In genomic region chr11:68369161-68369560, GRCh38 we compare ENCODE assay signal across 26 cellular contexts. TPM values are rescaled to one million over a fixed set of nuclear protein-coding genes. Genes with fewer than 3 reads are reported as not detected.
DNase-seq lines count a peak whose midpoint lies in the region; FAIRE-seq and TF ChIP-seq lines count a peak whose summit lies in the region.
"Had no signal": no experiment of that assay in that cellular context is flagged by ENCODE, and none has a peak within 500 bp of the region (broad histone marks: within the 10 kb centered on the region; RNA-seq: fewer than 3 reads in every experiment).

No MANE protein-coding gene starts in this region.

- H3K27me3 ChIP-seq in right atrium auricular region (no peaks in the 10 kb centered on the region), bronchial epithelial cell (ENCODE audit: control insufficient read depth, insufficient read depth, low read length) (no peaks in the 10 kb centered on the region)
- H3K27me3 ChIP-seq: BE2C, foreskin keratinocyte, neural progenitor cell, suprapubic skin, vagina had no signal

- peak overlapping the region; percentile 86 to 93 for H3K27ac ChIP-seq in right atrium auricular region
- H3K27ac ChIP-seq: foreskin keratinocyte, neural progenitor cell had no signal

- TF ChIP-seq CTCF in right atrium auricular region (IDR thresholded peaks at IDR 0.05) (no peak), bronchial epithelial cell (IDR thresholded peaks at IDR 0.05; ENCODE audit: insufficient read depth, low read length, severe bottlenecking) (no peak), nephron progenitor cell (IDR thresholded peaks at IDR 0.05) (no peak), type B pancreatic cell (conservative IDR thresholded peaks at IDR 0.05) (no peak)

- peaks cover 2% of the 10 kb centered on the region for H3K27me3 Mint-ChIP-seq in nephron progenitor cell (ENCODE audit: low read depth, poor library complexity)
- no peaks in the 10 kb centered on the region for H3K27me3 Mint-ChIP-seq in type B pancreatic cell
- H3K27me3 Mint-ChIP-seq: activated naive CD4-positive, alpha-beta T cell treated with anti-CD3 and anti-CD28 coated beads, Interleukin-2, amount 50 U/mL, for 24 hours; progenitor cell of endocrine pancreas had no signal

- H3K36me3 ChIP-seq in right atrium auricular region, result peaks cover 27% of the 10 kb centered on the region
- H3K36me3 ChIP-seq in bronchial epithelial cell (ENCODE audit: control insufficient read depth, insufficient read depth, low read length), result peaks cover 10% of the 10 kb centered on the region
- H3K36me3 ChIP-seq: neural progenitor cell had no signal

- peak; percentile 47 for FAIRE-seq in bronchial epithelial cell (lab: Jason Lieb, UNC)
- FAIRE-seq in H54 (lab: Jason Lieb, UNC), result no peak
- FAIRE-seq: H1 had no signal

- H3K27ac Mint-ChIP-seq in nephron progenitor cell (peak overlapping the region; percentile 64), type B pancreatic cell (peak overlapping the region; percentile 69)
- H3K27ac Mint-ChIP-seq: activated CD8-positive, alpha-beta memory T cell treated with anti-CD3 and anti-CD28 coated beads, Interleukin-2, amount 10 ng/mL, durations not matched to agents 7 days and 5 days; progenitor cell of endocrine pancreas had no signal

- no peak overlapping the region for H3K4me3 Mint-ChIP-seq in nephron progenitor cell
- no peak overlapping the region for H3K4me3 Mint-ChIP-seq in type B pancreatic cell
- H3K4me3 Mint-ChIP-seq: activated CD8-positive, alpha-beta memory T cell treated with anti-CD3 and anti-CD28 coated beads, Interleukin-2, amount 10 ng/mL, durations not matched to agents 7 days and 5 days; activated naive CD4-positive, alpha-beta T cell treated with anti-CD3 and anti-CD28 coated beads, Interleukin-2, amount 50 U/mL, for 24 hours; neural progenitor cell had no signal

- H3K9me3 Mint-ChIP-seq in nephron progenitor cell (no peaks in the 10 kb centered on the region), type B pancreatic cell (no peaks in the 10 kb centered on the region)
- H3K9me3 Mint-ChIP-seq: activated naive CD4-positive, alpha-beta T cell treated with anti-CD3 and anti-CD28 coated beads, Interleukin-2, amount 50 U/mL, for 24 hours; neural progenitor cell had no signal

- intact Hi-C loops in cardiac septum (cut with DNase I), result no loop called here

- DNase-seq in right atrium auricular region (ENCODE audit: low spot score), result no peak
- DNase-seq in cardiac septum (ENCODE audit: low spot score), result no peak
- DNase-seq in bronchial epithelial cell (ENCODE audit: low read depth), result no peak
- DNase-seq in nephron progenitor cell, result no peak
- no peak for DNase-seq in type B pancreatic cell (ENCODE audit: extremely low spot score, unreplicated experiment)
- DNase-seq in stimulated activated CD8-positive, alpha-beta memory T cell treated with anti-CD3 and anti-CD28 coated beads, Interleukin-4, amount 100 ng/mL, for 48 hours, result no peak
- DNase-seq in H54 (ENCODE audit: insufficient read length, low spot score), result no peak
- no peak for DNase-seq in iPS-NIHi11 (ENCODE audit: low spot score)
- DNase-seq: activated CD4-positive, alpha-beta T cell treated with anti-CD3 and anti-CD28 coated beads, Interleukin-2, amount 50 U/mL, for 1 hour; activated CD8-positive, alpha-beta memory T cell treated with anti-CD3 and anti-CD28 coated beads, Interleukin-2, amount 10 ng/mL, durations not matched to agents 7 days and 5 days; BE2C; DMS79; effector CD8-positive, alpha-beta T cell; foreskin keratinocyte; GF-D8; IMR-90; NCI-H1105; NCI-H2029; NCI-H2227 treated with DMSO at 0.1 percent for 48 hours; NCI-H69 had no signal

- peaks cover 60% of the 10 kb centered on the region for H3K4me1 Mint-ChIP-seq in nephron progenitor cell
- peaks cover 39% of the 10 kb centered on the region for H3K4me1 Mint-ChIP-seq in type B pancreatic cell (ENCODE audit: unreplicated experiment)
- H3K4me1 Mint-ChIP-seq: activated naive CD4-positive, alpha-beta T cell treated with anti-CD3 and anti-CD28 coated beads, Interleukin-2, amount 50 U/mL, for 24 hours had no signal

- H3K36me3 Mint-ChIP-seq in nephron progenitor cell (ENCODE audit: low read depth) (peaks cover 59% of the 10 kb centered on the region), type B pancreatic cell (peaks cover 8% of the 10 kb centered on the region)
- H3K36me3 Mint-ChIP-seq: activated CD8-positive, alpha-beta memory T cell treated with anti-CD3 and anti-CD28 coated beads, Interleukin-2, amount 10 ng/mL, durations not matched to agents 7 days and 5 days had no signal

- H3K4me3 ChIP-seq in right atrium auricular region (no peak overlapping the region), bronchial epithelial cell (ENCODE audit: low read depth, low read length) (no peak overlapping the region)
- H3K4me3 ChIP-seq: neural progenitor cell, suprapubic skin, vagina had no signal

- peaks cover 0 to 48% of the 10 kb centered on the region in 2 donors for H3K4me1 ChIP-seq in right atrium auricular region
- H3K4me1 ChIP-seq: foreskin keratinocyte had no signal

- no peak for TF ChIP-seq POLR2A in H54 (IDR thresholded peaks at IDR 0.05; ENCODE audit: low read depth, low read length)

- H3K9me3 ChIP-seq in right atrium auricular region, result no peaks in the 10 kb centered on the region
- H3K9me3 ChIP-seq: BE2C, suprapubic skin, vagina had no signal

RNA-seq across cellular contexts. Expression of gene LRP5, which starts 56.8 kb away (rescaled TPM):
- total RNA-seq in right atrium auricular region, result 10 to 100 TPM; 34.6 to 60.9 TPM
- 38.6 TPM for total RNA-seq in cardiac septum
- total RNA-seq in bronchial epithelial cell, result 17.0 and 21.6 TPM in 2 replicates
- total RNA-seq in type B pancreatic cell (ENCODE audit: low replicate concordance), result 64.9 and 65.0 TPM in 2 replicates
